Comparison of ENCODE assay signal across 10 cellular contexts in the genomic region with DNA sequence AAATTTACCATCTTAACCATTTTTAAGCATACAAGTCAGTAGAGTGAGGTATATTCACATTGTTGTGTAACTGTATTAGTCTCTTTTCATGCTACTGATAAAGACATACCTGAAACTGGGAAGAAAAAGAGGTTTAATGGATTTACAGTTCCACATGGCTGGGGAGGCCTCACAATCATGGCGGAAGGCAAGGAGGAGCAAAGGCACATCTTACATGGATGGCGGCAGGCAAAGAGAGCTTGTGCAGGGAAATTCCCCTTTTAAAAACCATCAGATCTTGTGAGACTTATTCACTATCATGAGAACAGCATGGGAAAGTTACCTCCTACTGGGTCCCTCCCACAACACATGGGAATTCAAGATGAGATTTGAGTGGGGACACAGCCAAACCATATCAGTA. TPM values are rescaled to one million over a fixed set of nuclear protein-coding genes. Genes with fewer than 3 reads are reported as not detected.
DNase-seq lines count a peak whose midpoint lies in the region; ATAC-seq and TF ChIP-seq lines count a peak whose summit lies in the region.
"Not testable (repeated sequence)": the region's sequence is repeated elsewhere in the genome, so short reads cannot be mapped to it uniquely, and the experiment has no call there.
"Had no signal": no experiment of that assay in that cellular context is flagged by ENCODE, and none has a peak within 500 bp of the region (broad histone marks: within the 10 kb centered on the region; RNA-seq: fewer than 3 reads in every experiment).

No MANE protein-coding gene starts in this region.

- not testable (repeated sequence) for H3K4me2 ChIP-seq in HCT116 (ENCODE audit: low read length)

- not testable (repeated sequence) for H3K9me2 ChIP-seq in HCT116 (ENCODE audit: insufficient read depth)

- POLR2A ChIA-PET in HCT116 (lab: Charles Lee): not testable (repeated sequence)

- not testable (repeated sequence) for H3K4me3 ChIP-seq in HCT116 (replicated peaks in 1 of 2; ENCODE audit: low read depth in 1 of 2, low read length in 2 of 2); ascending aorta; left ventricle myocardium inferior; stomach; upper lobe of left lung

- ATAC-seq in HCT116; upper lobe of left lung (ENCODE audit: low FRiP score in 2 of 2): not testable (repeated sequence)

- H3K36me3 Mint-ChIP-seq in osteocyte (ENCODE audit: unreplicated experiment): not testable (repeated sequence)

- not testable (repeated sequence) for H3K27me3 ChIP-seq in HCT116 (ENCODE audit: insufficient read depth, low read length); ascending aorta; left ventricle myocardium inferior (ENCODE audit: low read depth); stomach; upper lobe of left lung

- BruUV-seq in HCT116 (replicated peaks; lab: Mats Ljungman, UMichigan): not testable (repeated sequence)

- not testable (repeated sequence) for H3K27ac ChIP-seq in HCT116 (ENCODE audit: low read depth, low read length)
- H3K27ac ChIP-seq in ascending aorta: peak overlapping the region; percentile 92 to 93
- H3K27ac ChIP-seq in left ventricle myocardium inferior (replicated peaks): peak overlapping the region; percentile 93
- peak overlapping the region; percentile 44 to 91 (median 81) for H3K27ac ChIP-seq in stomach
- peak overlapping the region in 3 of 4 donors; percentile 11 to 89 (median 80) for H3K27ac ChIP-seq in upper lobe of left lung

- TF ChIP-seq CTCF in HCT116 (IDR thresholded peaks at IDR 0.05 in 2 of 3, conservative IDR thresholded peaks at IDR 0.05 in 1 of 3; ENCODE audit: borderline replicate concordance in 1 of 3, insufficient read depth in 1 of 3, low read depth in 2 of 3, low read length in 2 of 3); ascending aorta (IDR thresholded peaks at IDR 0.05); left ventricle myocardium inferior (IDR thresholded peaks at IDR 0.05; ENCODE audit: borderline replicate concordance); osteocyte (IDR thresholded peaks at IDR 0.05); stomach (IDR thresholded peaks at IDR 0.05); upper lobe of left lung (IDR thresholded peaks at IDR 0.05): not testable (repeated sequence)

- not testable (repeated sequence) for H3K9ac ChIP-seq in HCT116 (ENCODE audit: low read length)

- H4K20me1 ChIP-seq in HCT116 (ENCODE audit: insufficient read depth): not testable (repeated sequence)

- CTCF ChIA-PET in HCT116 (lab: Charles Lee): not testable (repeated sequence)

- not testable (repeated sequence) for H3K27me3 Mint-ChIP-seq in osteocyte (ENCODE audit: unreplicated experiment)

- H3K36me3 ChIP-seq in HCT116 (ENCODE audit: control insufficient read depth in 1 of 2, insufficient read depth in 2 of 2, low read length in 2 of 2); ascending aorta; left ventricle myocardium inferior; stomach; upper lobe of left lung: not testable (repeated sequence)

- peaks cover 7 to 16% of the 10 kb centered on the region in 2 experiments for H3K4me1 ChIP-seq in HCT116 (ENCODE audit: control insufficient read depth in 1 of 2, insufficient read depth in 2 of 2, low read length in 2 of 2)
- peaks cover 15 to 39% of the 10 kb centered on the region in 2 donors for H3K4me1 ChIP-seq in ascending aorta
- peaks cover 58% of the 10 kb centered on the region for H3K4me1 ChIP-seq in left ventricle myocardium inferior
- peaks cover 35 to 58% (median 45%) of the 10 kb centered on the region in 4 donors for H3K4me1 ChIP-seq in stomach
- peaks cover 26 to 33% (median 31%) of the 10 kb centered on the region in 4 donors for H3K4me1 ChIP-seq in upper lobe of left lung

- peak overlapping the region; percentile 45 for H3K27ac Mint-ChIP-seq in osteocyte (ENCODE audit: unreplicated experiment)

- intact Hi-C loops in HCT116 (cut with micrococcal nuclease); left ventricle myocardium inferior (cut with micrococcal nuclease); stomach (cut with DNase I; ENCODE audit: low total_unique reads): not testable (repeated sequence)
- intact Hi-C loops in ascending aorta (cut with DNase I): loop anchor here (2.0 to 10.0 kb wide), 3 partner anchors 19 to 391 kb away; partner anchors contain the start of gene EFCAB13

- H3K4me3 Mint-ChIP-seq in osteocyte (ENCODE audit: unreplicated experiment): not testable (repeated sequence)

- H3K4me1 Mint-ChIP-seq in osteocyte (ENCODE audit: unreplicated experiment): peaks cover 23% of the 10 kb centered on the region

- 94 to 100% (median 100%) methylated on average over 2 of the region's 2 CpGs for WGBS in stomach, 5 donors
- WGBS in upper lobe of left lung, 2 donors: 100% methylated on average over 2 of the region's 2 CpGs

- not testable (repeated sequence) for TF ChIP-seq RAD21 in HCT116 (IDR thresholded peaks at IDR 0.05; ENCODE audit: low read depth)

- DNase-seq in HCT116 (ENCODE audit: low read depth, low spot score); ascending aorta (ENCODE audit: low spot score in 2 of 2); left ventricle myocardium inferior; osteocyte (ENCODE audit: extremely low spot score, unreplicated experiment); stomach; upper lobe of left lung: not testable (repeated sequence)
- DNase-seq in erythroblast (lab: John Stamatoyannopoulos, UW): peak; percentile 47 to 61

- H2AFZ ChIP-seq in HCT116 (ENCODE audit: low read depth, low read length, poor library complexity, severe bottlenecking): not testable (repeated sequence)

- not testable (repeated sequence) for H3K9me3 Mint-ChIP-seq in osteocyte (ENCODE audit: unreplicated experiment)

- RAD21 ChIA-PET in HCT116 (lab: Charles Lee; ENCODE audit: low non-redundant PET in 1 of 2, low total read pairs in 2 of 2, uncharacterized antibody in 2 of 2, unreplicated experiment in 2 of 2): not testable (repeated sequence)

- not testable (repeated sequence) for H3K9me3 ChIP-seq in HCT116 (ENCODE audit: control insufficient read depth in 1 of 2, insufficient read depth in 1 of 2, low read depth in 1 of 2, low read length in 2 of 2); ascending aorta; left ventricle myocardium inferior (replicated peaks); stomach; upper lobe of left lung

- not testable (repeated sequence) for TF ChIP-seq EP300 in stomach (IDR thresholded peaks at IDR 0.05); upper lobe of left lung (IDR thresholded peaks at IDR 0.05)

- not testable (repeated sequence) for TF ChIP-seq POLR2A in HCT116 (IDR thresholded peaks at IDR 0.05; ENCODE audit: borderline replicate concordance, extremely low read depth, insufficient read depth, insufficient read length); erythroblast (IDR thresholded peaks at IDR 0.05; ENCODE audit: low read length); stomach (IDR thresholded peaks at IDR 0.05); upper lobe of left lung (IDR thresholded peaks at IDR 0.05)

- not testable (repeated sequence) for H3K79me2 ChIP-seq in HCT116 (ENCODE audit: insufficient read depth, low read length)

TF ChIP-seq in HCT116, 20 proteins besides CTCF, POLR2A, EP300 and RAD21:
- TF ChIP-seq CBX3 (IDR thresholded peaks at IDR 0.05; ENCODE audit: low read depth): peak; percentile 34; the same call in 1 of the 2 replicates

RNA-seq across cellular contexts. Expression of gene MYL4, which starts 14.9 kb away (rescaled TPM):
- 0.32 TPM for total RNA-seq in HCT116 (2021; ENCODE audit: unreplicated experiment)
- not detected in 2 replicates for polyA plus RNA-seq in HCT116 (2012)
- not detected for total RNA-seq in ascending aorta
- 809 TPM for total RNA-seq in left ventricle myocardium inferior
- not detected in 2 replicates for total RNA-seq in osteocyte
- 1 to 10 TPM in 2 of 5 donors, not detected in 3; 1.7 to 5.7 TPM for total RNA-seq in stomach
- 1 to 10 TPM in 2 of 3 donors, under 1 TPM in 1; 0.20 to 2.1 (median 1.5) TPM for polyA plus RNA-seq in stomach
- 1 to 10 TPM in 3 of 6 donors, not detected in 3; 1.4 to 3.1 (median 1.6) TPM for total RNA-seq in upper lobe of left lung
- total RNA-seq: GM23338, HT1080 had no signal
- polyA plus RNA-seq: CD14-positive monocyte had no signal

RNA-seq across cellular contexts. Expression of gene ITGB3, which starts 29.6 kb away (rescaled TPM):
- total RNA-seq in HCT116 (2021; ENCODE audit: unreplicated experiment) (not detected), ascending aorta (71.3 TPM), left ventricle myocardium inferior (3.3 TPM), osteocyte (2.5 and 3.3 TPM in 2 replicates), stomach (10 to 100 TPM in 3 of 5 donors, 1 to 10 TPM in 1, not detected in 1; 7.1 to 29.8 (median 23.6) TPM), upper lobe of left lung (10 to 100 TPM in 3 of 6 donors, 1 to 10 TPM in 3; 3.4 to 17.8 (median 9.8) TPM)
- 0.14 and 0.15 TPM in 2 replicates for polyA plus RNA-seq in HCT116 (2012)
- polyA plus RNA-seq in stomach: 1 to 10 TPM; 1.0 to 3.1 (median 1.7) TPM
- polyA plus RNA-seq: GM23338 had no signal

RNA-seq across cellular contexts. Expression of gene CDC27, which starts 35.0 kb away (rescaled TPM):
- total RNA-seq in HCT116 (2021; ENCODE audit: unreplicated experiment): 191 TPM
- polyA plus RNA-seq in HCT116 (2012): 101 and 123 TPM in 2 replicates
- total RNA-seq in ascending aorta: 112 TPM
- total RNA-seq in left ventricle myocardium inferior: 92.4 TPM
- 102 and 112 TPM in 2 replicates for total RNA-seq in osteocyte
- 100 to 1,000 TPM in 1 of 5 donors, 10 to 100 TPM in 3, 1 to 10 TPM in 1; 3.2 to 104 (median 75.9) TPM for total RNA-seq in stomach
- 10 to 100 TPM in 2 of 3 donors, 1 to 10 TPM in 1; 7.7 to 17.7 (median 15.4) TPM for polyA plus RNA-seq in stomach
- total RNA-seq in upper lobe of left lung: 10 to 100 TPM; 40.3 to 74.8 (median 55.1) TPM

Comparison
In these comparisons a context has a peak if more than half of its experiments do, and no peak if none do; other contexts are left out.
1. RNA of gene MYL4, which starts 14.9 kb away (total RNA-seq): 809 TPM in left ventricle myocardium inferior (single experiment); 1.4 to 3.1 TPM in upper lobe of left lung, 0.32 TPM in HCT116 (single experiment), not detected in ascending aorta (single experiment), not detected in osteocyte and 1.7 to 5.7 TPM in stomach; every median in the first group is over 100 times any median in the second.